ENCODE assay signal across 12 cellular contexts in the genomic region with DNA sequence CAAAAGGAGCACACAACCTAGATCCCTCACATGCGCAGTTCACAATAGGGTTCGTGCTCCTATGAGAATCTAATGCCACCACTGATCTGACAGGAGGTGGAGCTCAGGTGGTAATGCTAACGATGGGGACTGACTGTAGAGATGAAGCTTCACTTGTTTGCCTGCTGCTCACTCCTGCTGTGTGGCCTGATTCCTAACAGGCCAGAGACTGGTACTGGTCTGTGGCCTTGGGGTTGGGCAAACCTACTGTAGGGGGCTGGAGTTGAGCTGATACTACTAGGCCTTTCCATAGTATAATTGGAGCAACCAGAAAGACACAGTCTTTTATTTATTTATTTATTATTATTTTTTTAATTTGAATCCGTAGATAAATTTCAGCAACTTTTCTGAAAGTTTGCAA.
"Had no signal": no experiment of that assay in that cellular context is flagged by ENCODE, and none has a peak within 500 bp of the region (broad histone marks: within the 10 kb centered on the region; RNA-seq: fewer than 3 reads in every experiment).

No MANE protein-coding gene starts in this region.

- H3K27me3 ChIP-seq: adrenal gland had no signal

- H3K36me3 Mint-ChIP-seq: WTC11 had no signal

- H3K27me3 Mint-ChIP-seq: activated CD4-positive, alpha-beta T cell treated with anti-CD3 and anti-CD28 coated beads, Interleukin-2, amount 10 ng/mL, durations not matched to agents 24 days and 14 days had no signal

- H3K9me3 ChIP-seq: adrenal gland had no signal

- H3K27ac Mint-ChIP-seq: WTC11 had no signal

- H3K36me3 ChIP-seq: adrenal gland had no signal

- H3K4me3 Mint-ChIP-seq: activated CD4-positive, alpha-beta T cell treated with anti-CD3 and anti-CD28 coated beads, Interleukin-2, amount 10 ng/mL, durations not matched to agents 24 days and 14 days; activated T-cell treated with anti-CD3 and anti-CD28 coated beads, Interleukin-2, amount 50 U/mL, for 4 hours; WTC11 had no signal

- ATAC-seq: activated T-cell treated with anti-CD3 and anti-CD28 coated beads, Interleukin-2, amount 50 U/mL, for 4 hours; left ventricle myocardium superior; WTC11 had no signal

- H3K4me3 ChIP-seq: adrenal gland had no signal

- H3K9me3 Mint-ChIP-seq: activated CD4-positive, alpha-beta T cell treated with anti-CD3 and anti-CD28 coated beads, Interleukin-2, amount 10 ng/mL, durations not matched to agents 24 days and 14 days; activated T-cell treated with anti-CD3 and anti-CD28 coated beads, Interleukin-2, amount 50 U/mL, for 4 hours; WTC11 had no signal

- DNase-seq: activated gamma-delta T cell; activated T-cell treated with anti-CD3 and anti-CD28 coated beads, Interleukin-2, amount 50 U/mL, for 4 hours; adrenal gland; caudate nucleus; effector memory CD4-positive, alpha-beta T cell; kidney; left ventricle myocardium superior; retina; stimulated activated CD4-positive, alpha-beta T cell treated with anti-CD3 and anti-CD28 coated beads, Interleukin-4, amount 100 ng/mL, for 24 hours; T-helper 1 cell had no signal
